In the genomic region with DNA sequence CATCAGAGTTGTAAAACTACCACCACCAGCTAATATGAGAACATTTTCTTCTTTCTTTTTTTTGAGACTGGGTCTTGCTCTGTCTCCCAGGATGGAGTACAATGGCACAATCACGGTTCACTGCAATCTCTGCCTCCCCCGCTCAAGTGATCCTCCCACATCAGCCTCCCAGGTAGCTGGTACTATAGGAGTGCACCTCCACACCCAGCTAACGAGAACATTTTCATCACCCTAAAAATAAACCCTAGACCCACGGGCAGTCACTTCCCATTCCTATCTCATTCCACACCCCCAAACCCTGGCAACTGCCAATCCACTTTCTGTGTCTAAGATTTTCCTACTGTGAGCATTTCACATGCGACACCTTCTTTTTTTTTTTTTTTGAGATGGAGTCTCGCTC, we compare ENCODE assay signal across 18 cellular contexts.
"Had no signal": no experiment of that assay in that cellular context is flagged by ENCODE, and none has a peak within 500 bp of the region (broad histone marks: within the 10 kb centered on the region; RNA-seq: fewer than 3 reads in every experiment).

No MANE protein-coding gene starts in this region.

- DNase-seq: activated CD4-positive, alpha-beta T cell treated with anti-CD3 and anti-CD28 coated beads, Interleukin-2, amount 10 ng/mL, durations not matched to agents 7 days and 5 days; activated CD8-positive, alpha-beta T cell treated with anti-CD3 and anti-CD28 coated beads for 36 hours; activated naive CD4-positive, alpha-beta T cell treated with anti-CD3 and anti-CD28 coated beads, Interleukin-2, amount 50 U/mL, for 16 hours; activated T-cell treated with anti-CD3 and anti-CD28 coated beads, Interleukin-2, amount 50 U/mL, for 1 hour; central memory CD4-positive, alpha-beta T cell; effector memory CD8-positive, alpha-beta T cell; foreskin melanocyte; kidney glomerular epithelial cell; left lung; natural killer cell; stimulated activated CD4-positive, alpha-beta T cell treated with anti-CD3 and anti-CD28 coated beads, Interleukin-2, amount 100 ng/mL, for 24 hours; testis; trophoblast cell; uterus had no signal

- H3K9me3 Mint-ChIP-seq: activated CD4-positive, alpha-beta T cell treated with anti-CD3 and anti-CD28 coated beads, Interleukin-2, amount 10 ng/mL, durations not matched to agents 7 days and 5 days; activated CD8-positive, alpha-beta T cell treated with anti-CD3 and anti-CD28 coated beads for 36 hours; effector memory CD8-positive, alpha-beta T cell; natural killer cell; stimulated activated effector memory CD8-positive, alpha-beta T cell treated with anti-CD3 and anti-CD28 coated beads, Interleukin-12 subunit alpha, Interleukin-12 subunit beta, amount 100 ng/mL, for 72 hours had no signal

- H3K4me3 Mint-ChIP-seq: activated CD4-positive, alpha-beta T cell treated with anti-CD3 and anti-CD28 coated beads, Interleukin-2, amount 10 ng/mL, durations not matched to agents 7 days and 5 days; activated CD8-positive, alpha-beta T cell treated with anti-CD3 and anti-CD28 coated beads for 36 hours; effector memory CD8-positive, alpha-beta T cell; natural killer cell; stimulated activated effector memory CD8-positive, alpha-beta T cell treated with anti-CD3 and anti-CD28 coated beads, Interleukin-12 subunit alpha, Interleukin-12 subunit beta, amount 100 ng/mL, for 72 hours had no signal

- H3K27ac ChIP-seq: left lung, right lobe of liver, skin epidermis, testis, uterus had no signal

- H3K36me3 ChIP-seq: left lung, right lobe of liver, uterus had no signal

- H3K27me3 Mint-ChIP-seq: activated CD4-positive, alpha-beta T cell treated with anti-CD3 and anti-CD28 coated beads, Interleukin-2, amount 10 ng/mL, durations not matched to agents 7 days and 5 days; activated CD8-positive, alpha-beta T cell treated with anti-CD3 and anti-CD28 coated beads for 36 hours; effector memory CD8-positive, alpha-beta T cell had no signal

- H3K9me3 ChIP-seq: left lung, right lobe of liver, testis, uterus had no signal

- H3K4me1 ChIP-seq: left lung, right lobe of liver, uterus had no signal

- H3K27me3 ChIP-seq: dorsolateral prefrontal cortex, left lung, right lobe of liver, testis, uterus had no signal

- H3K27ac Mint-ChIP-seq: activated CD8-positive, alpha-beta T cell treated with anti-CD3 and anti-CD28 coated beads for 36 hours had no signal

- H3K4me3 ChIP-seq: dorsolateral prefrontal cortex, left lung, right lobe of liver, skin epidermis, testis, uterus had no signal
